10 cellular contexts compared by ENCODE assay signal in the genomic region with DNA sequence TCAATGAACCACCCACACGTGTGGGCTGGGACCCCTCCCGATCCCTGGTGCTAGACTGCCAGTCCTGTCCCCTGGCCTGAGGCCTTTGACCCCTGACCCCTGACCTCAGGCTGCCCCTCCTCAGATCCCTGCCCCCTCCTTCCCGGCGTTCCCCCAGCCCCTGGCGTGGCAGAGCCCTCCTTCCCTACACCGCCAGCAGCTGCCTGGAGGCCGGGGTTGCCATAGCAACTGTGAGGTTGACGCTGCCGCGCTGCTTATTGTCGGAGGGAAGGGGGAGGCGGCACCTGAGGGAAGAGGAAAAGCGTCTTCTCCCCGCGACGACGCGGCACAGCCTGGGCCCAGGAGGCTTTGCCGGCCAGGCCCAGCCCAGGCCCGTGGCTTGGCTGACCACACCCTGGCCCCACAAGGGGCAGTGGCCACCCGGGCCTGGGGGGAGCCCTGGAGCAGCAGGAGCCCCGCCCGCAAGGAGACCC. TPM values are rescaled to one million over a fixed set of nuclear protein-coding genes. Genes with fewer than 3 reads are reported as not detected.
A peak's percentile ranks its signal among the peaks of the same experiment; 100 is the strongest.
DNase-seq lines count a peak whose midpoint lies in the region; ATAC-seq and TF ChIP-seq lines count a peak whose summit lies in the region.
"Had no signal": no experiment of that assay in that cellular context is flagged by ENCODE, and none has a peak within 500 bp of the region (broad histone marks: within the 10 kb centered on the region; RNA-seq: fewer than 3 reads in every experiment).

No MANE protein-coding gene starts in this region.

- no peaks in the 10 kb centered on the region for H3K9me3 Mint-ChIP-seq in activated T-helper 1 cell treated with anti-CD3 and anti-CD28 coated beads, Interleukin-12 subunit alpha, Interleukin-12 subunit beta, Interleukin-2, Interleukin-4 antibody, amounts not matched to agents 30 ng/mL and 10 ng/mL and 1 ng/mL, durations not matched to agents 14 hours and 24 hours and 36 hours
- H3K9me3 Mint-ChIP-seq: naive B cell had no signal

- TF ChIP-seq POLR2A in body of pancreas (IDR thresholded peaks at IDR 0.05) (no peak), Peyer's patch (IDR thresholded peaks at IDR 0.05) (no peak)

- H3K4me3 Mint-ChIP-seq in activated T-helper 1 cell treated with anti-CD3 and anti-CD28 coated beads, Interleukin-12 subunit alpha, Interleukin-12 subunit beta, Interleukin-2, Interleukin-4 antibody, amounts not matched to agents 30 ng/mL and 10 ng/mL and 1 ng/mL, durations not matched to agents 14 hours and 24 hours and 36 hours: no peak overlapping the region
- H3K4me3 Mint-ChIP-seq: naive B cell had no signal

- whole genome bisulfite sequencing in body of pancreas, 2 donors: 59 to 61% methylated on average over 7 to 23 of the region's 23 CpGs

- H3K4me3 ChIP-seq in A673 (ENCODE audit: low read depth, low read length, poor library complexity, severe bottlenecking) (peak overlapping the region; percentile 31), body of pancreas (no peak overlapping the region), Peyer's patch (no peak overlapping the region)

- H3K27me3 ChIP-seq in A673 (replicated peaks; ENCODE audit: insufficient read depth, low read depth, low read length, poor library complexity) (no peaks in the 10 kb centered on the region), body of pancreas (no peaks in the 10 kb centered on the region), Peyer's patch (no peaks in the 10 kb centered on the region)

- TF ChIP-seq CTCF in A673 (conservative IDR thresholded peaks at IDR 0.05; ENCODE audit: low read depth, low read length): no peak
- no peak for TF ChIP-seq CTCF in body of pancreas (IDR thresholded peaks at IDR 0.05)
- no peak for TF ChIP-seq CTCF in GM20000 (IDR thresholded peaks at IDR 0.05; ENCODE audit: extremely low read depth, missing control alignments)
- TF ChIP-seq CTCF in Peyer's patch (IDR thresholded peaks at IDR 0.05): no peak

- H3K27ac ChIP-seq in A673 (ENCODE audit: low read depth, low read length, poor library complexity, severe bottlenecking) (no peak overlapping the region), body of pancreas (no peak overlapping the region), Peyer's patch (no peak overlapping the region)

- CTCF ChIA-PET in A673 (lab: Charles Lee): interaction anchor here (0.6 kb wide), 1 partner anchor 247 kb away, joined by 5 read pairs; no protein-coding TSS in a partner anchor

- DNase-seq in A673 (ENCODE audit: low spot score) (peak; percentile 89), NCI-H1694 treated with DMSO at 0.1 percent for 48 hours (lab: John Stamatoyannopoulos, UW) (peak; percentile 60), body of pancreas (peak; percentile 25 to 58 (median 56)), kidney glomerular epithelial cell (lab: John Stamatoyannopoulos, UW) (peak; percentile 45), A172 (ENCODE audit: low spot score) (no peak), GM20000 (ENCODE audit: low spot score) (no peak), Peyer's patch (no peak)
- no peak for DNase-seq in activated T-helper 1 cell treated with anti-CD3 and anti-CD28 coated beads, Interleukin-12 subunit alpha, Interleukin-12 subunit beta, Interleukin-2, Interleukin-4 antibody, amounts not matched to agents 30 ng/mL and 10 ng/mL and 1 ng/mL, durations not matched to agents 14 hours and 24 hours and 36 hours (ENCODE audit: low spot score)
- DNase-seq: AML-193, naive B cell had no signal

- peaks cover 4% of the 10 kb centered on the region for H3K4me1 ChIP-seq in A673 (ENCODE audit: insufficient read depth, low read length, poor library complexity, severe bottlenecking)
- H3K4me1 ChIP-seq in body of pancreas: no peaks in the 10 kb centered on the region
- peaks cover 0 to 4% (median 0%) of the 10 kb centered on the region in 4 donors for H3K4me1 ChIP-seq in Peyer's patch

- H3K27ac Mint-ChIP-seq in activated T-helper 1 cell treated with anti-CD3 and anti-CD28 coated beads, Interleukin-12 subunit alpha, Interleukin-12 subunit beta, Interleukin-2, Interleukin-4 antibody, amounts not matched to agents 30 ng/mL and 10 ng/mL and 1 ng/mL, durations not matched to agents 14 hours and 24 hours and 36 hours: no peak overlapping the region
- H3K27ac Mint-ChIP-seq: naive B cell had no signal

- no peaks in the 10 kb centered on the region for H3K36me3 Mint-ChIP-seq in activated T-helper 1 cell treated with anti-CD3 and anti-CD28 coated beads, Interleukin-12 subunit alpha, Interleukin-12 subunit beta, Interleukin-2, Interleukin-4 antibody, amounts not matched to agents 30 ng/mL and 10 ng/mL and 1 ng/mL, durations not matched to agents 14 hours and 24 hours and 36 hours (ENCODE audit: low read depth)
- H3K36me3 Mint-ChIP-seq: naive B cell had no signal

- peak; percentile 39 for ATAC-seq in body of pancreas

- peaks cover 11% of the 10 kb centered on the region for H3K4me1 Mint-ChIP-seq in activated T-helper 1 cell treated with anti-CD3 and anti-CD28 coated beads, Interleukin-12 subunit alpha, Interleukin-12 subunit beta, Interleukin-2, Interleukin-4 antibody, amounts not matched to agents 30 ng/mL and 10 ng/mL and 1 ng/mL, durations not matched to agents 14 hours and 24 hours and 36 hours (ENCODE audit: low read depth)
- H3K4me1 Mint-ChIP-seq: naive B cell had no signal

- H3K36me3 ChIP-seq in A673 (ENCODE audit: insufficient read depth, low read length, poor library complexity, severe bottlenecking): no peaks in the 10 kb centered on the region
- H3K36me3 ChIP-seq in body of pancreas (replicated peaks in 1 of 2; ENCODE audit: insufficient read depth in 1 of 2, low read depth in 2 of 2): no peaks in the 10 kb centered on the region
- H3K36me3 ChIP-seq in Peyer's patch: no peaks in the 10 kb centered on the region

- H3K9me3 ChIP-seq in A673 (ENCODE audit: low read depth, low read length, poor library complexity, severe bottlenecking): no peaks in the 10 kb centered on the region
- H3K9me3 ChIP-seq in body of pancreas: no peaks in the 10 kb centered on the region
- H3K9me3 ChIP-seq in Peyer's patch: no peaks in the 10 kb centered on the region

- intact Hi-C loops in A673 (cut with micrococcal nuclease; ENCODE audit: unreplicated experiment) (no loop called here), body of pancreas (cut with DNase I) (no loop called here)
- intact Hi-C loops in activated T-helper 1 cell treated with anti-CD3 and anti-CD28 coated beads, Interleukin-12 subunit alpha, Interleukin-12 subunit beta, Interleukin-2, Interleukin-4 antibody, amounts not matched to agents 30 ng/mL and 10 ng/mL and 1 ng/mL, durations not matched to agents 14 hours and 24 hours and 36 hours (cut with micrococcal nuclease): no loop called here

- BruUV-seq in A673 (replicated peaks; lab: Mats Ljungman, UMichigan): no TSS peak

- no peaks in the 10 kb centered on the region for H3K27me3 Mint-ChIP-seq in activated T-helper 1 cell treated with anti-CD3 and anti-CD28 coated beads, Interleukin-12 subunit alpha, Interleukin-12 subunit beta, Interleukin-2, Interleukin-4 antibody, amounts not matched to agents 30 ng/mL and 10 ng/mL and 1 ng/mL, durations not matched to agents 14 hours and 24 hours and 36 hours (ENCODE audit: insufficient read depth)

- POLR2A ChIA-PET in A673 (lab: Charles Lee; ENCODE audit: low non-redundant PET): no interaction called here

RNA-seq across cellular contexts. Expression of a gene that starts 32.6 kb away (rescaled TPM):
- total RNA-seq in A673 (2021): 4.4 and 6.4 TPM in 2 replicates
- 10 to 100 TPM in 1 of 2 donors, 1 to 10 TPM in 1; 6.0 to 15.5 TPM for total RNA-seq in body of pancreas
- 0.05 and 0.10 TPM in 2 replicates for total RNA-seq in activated T-helper 1 cell treated with anti-CD3 and anti-CD28 coated beads, Interleukin-12 subunit alpha, Interleukin-12 subunit beta, Interleukin-2, Interleukin-4 antibody, amounts not matched to agents 30 ng/mL and 10 ng/mL and 1 ng/mL, durations not matched to agents 14 hours and 24 hours and 36 hours
- total RNA-seq in A172 (2014; rRNA removed; shearing (Covaris generic)): 0.84 and 0.98 TPM in 2 replicates
- 10 to 100 TPM in 2 of 4 donors, 1 to 10 TPM in 2; 2.8 to 36.3 (median 10.8) TPM for total RNA-seq in Peyer's patch

RNA-seq across cellular contexts. Expression of a gene that starts 32.7 kb away (rescaled TPM):
- not detected in 2 replicates for total RNA-seq in A673 (2021)
- total RNA-seq in body of pancreas: not detected
- total RNA-seq in activated T-helper 1 cell treated with anti-CD3 and anti-CD28 coated beads, Interleukin-12 subunit alpha, Interleukin-12 subunit beta, Interleukin-2, Interleukin-4 antibody, amounts not matched to agents 30 ng/mL and 10 ng/mL and 1 ng/mL, durations not matched to agents 14 hours and 24 hours and 36 hours: not detected in 2 replicates
- not detected in 2 replicates for total RNA-seq in A172 (2014; rRNA removed; shearing (Covaris generic))
- not detected for total RNA-seq in Peyer's patch

Comparison
In these comparisons a context has a peak if more than half of its experiments do, and no peak if none do; other contexts are left out.
1. DNase-seq: peak in A673 (single experiment), NCI-H1694 treated with DMSO at 0.1 percent for 48 hours (single experiment), body of pancreas (4 of 4) and kidney glomerular epithelial cell (single experiment); none in activated T-helper 1 cell treated with anti-CD3 and anti-CD28 coated beads, Interleukin-12 subunit alpha, Interleukin-12 subunit beta, Interleukin-2, Interleukin-4 antibody, amounts not matched to agents 30 ng/mL and 10 ng/mL and 1 ng/mL, durations not matched to agents 14 hours and 24 hours and 36 hours (single experiment), A172 (single experiment), GM20000 (single experiment) and Peyer's patch (0 of 3).